ENCODE assay signal across 8 cellular contexts in genomic region chr11:12725863-12726666, GRCh38. TPM values are rescaled to one million over a fixed set of nuclear protein-coding genes. Genes with fewer than 3 reads are reported as not detected.
DNase-seq lines count a peak whose midpoint lies in the region; ATAC-seq and TF ChIP-seq lines count a peak whose summit lies in the region.

No MANE protein-coding gene starts in this region.

- no TSS peak for BruUV-seq in MCF 10A (replicated peaks; lab: Mats Ljungman, UMichigan)

- intact Hi-C loops in right cardiac atrium (cut with DNase I) = no loop called here
- intact Hi-C loops in Right ventricle myocardium superior (cut with DNase I) = no loop called here
- intact Hi-C loops in MCF 10A (cut with micrococcal nuclease) = no loop called here

- ATAC-seq in right cardiac atrium (no peak), Right ventricle myocardium superior (ENCODE audit: poor library complexity) (no peak), HG02678 (IDR thresholded peaks at IDR 0.05; ENCODE audit: unreplicated experiment) (no peak)

- peak overlapping the region; percentile 96 for H3K27ac Mint-ChIP-seq in MCF 10A (ENCODE audit: low read depth, unreplicated experiment)
- peak overlapping the region; percentile 99 for H3K27ac Mint-ChIP-seq in type B pancreatic cell
- no peak overlapping the region for H3K27ac Mint-ChIP-seq in activated naive CD4-positive, alpha-beta T cell treated with anti-CD3 and anti-CD28 coated beads, Interleukin-2, amount 10 ng/mL, durations not matched to agents 7 days and 5 days

- CTCF ChIA-PET in MCF 10A (lab: Yijun Ruan, JAX) = no interaction called here
- CTCF ChIA-PET in activated naive CD4-positive, alpha-beta T cell treated with anti-CD3 and anti-CD28 coated beads, Interleukin-2, amount 10 ng/mL, durations not matched to agents 7 days and 5 days (lab: Charles Lee) = no interaction called here

- H3K9me3 Mint-ChIP-seq in MCF 10A (ENCODE audit: unreplicated experiment) (no peaks in the 10 kb centered on the region), type B pancreatic cell (no peaks in the 10 kb centered on the region)
- H3K9me3 Mint-ChIP-seq in activated naive CD4-positive, alpha-beta T cell treated with anti-CD3 and anti-CD28 coated beads, Interleukin-2, amount 10 ng/mL, durations not matched to agents 7 days and 5 days = no peaks in the 10 kb centered on the region

- no peaks in the 10 kb centered on the region for H3K9me3 ChIP-seq in right cardiac atrium (ENCODE audit: control insufficient read depth, low read length)

- no peak for TF ChIP-seq CTCF in MCF 10A (IDR thresholded peaks at IDR 0.05; ENCODE audit: unreplicated experiment)
- TF ChIP-seq CTCF in type B pancreatic cell (conservative IDR thresholded peaks at IDR 0.05) = no peak

- no peaks in the 10 kb centered on the region for H3K27me3 ChIP-seq in right cardiac atrium (ENCODE audit: control insufficient read depth, insufficient read depth)

- DNase-seq in right cardiac atrium (no peak), Right ventricle myocardium superior (no peak), MCF 10A (ENCODE audit: unreplicated experiment) (peak; percentile 23), iris pigment epithelial cell (ENCODE audit: low read depth) (peak; percentile 89), type B pancreatic cell (ENCODE audit: extremely low spot score, unreplicated experiment) (no peak)
- no peak for DNase-seq in stimulated activated CD4-positive, alpha-beta T cell treated with anti-CD3 and anti-CD28 coated beads, Interleukin-2, amount 100 ng/mL, for 48 hours
- DNase-seq in activated naive CD4-positive, alpha-beta T cell treated with anti-CD3 and anti-CD28 coated beads, Interleukin-2, amount 10 ng/mL, durations not matched to agents 7 days and 5 days = no peak

- H3K27me3 Mint-ChIP-seq in MCF 10A (ENCODE audit: insufficient read depth, unreplicated experiment) (no peaks in the 10 kb centered on the region), type B pancreatic cell (no peaks in the 10 kb centered on the region)
- H3K27me3 Mint-ChIP-seq in activated naive CD4-positive, alpha-beta T cell treated with anti-CD3 and anti-CD28 coated beads, Interleukin-2, amount 10 ng/mL, durations not matched to agents 7 days and 5 days = peaks cover 62% of the 10 kb centered on the region

- H3K4me3 ChIP-seq in right cardiac atrium (ENCODE audit: low read length) = no peak overlapping the region

- H3K36me3 Mint-ChIP-seq in MCF 10A (ENCODE audit: insufficient read depth, unreplicated experiment) = peaks cover 12% of the 10 kb centered on the region
- peaks cover 10% of the 10 kb centered on the region for H3K36me3 Mint-ChIP-seq in type B pancreatic cell
- no peaks in the 10 kb centered on the region for H3K36me3 Mint-ChIP-seq in activated naive CD4-positive, alpha-beta T cell treated with anti-CD3 and anti-CD28 coated beads, Interleukin-2, amount 10 ng/mL, durations not matched to agents 7 days and 5 days

- POLR2A ChIA-PET in MCF 10A (lab: Yijun Ruan, JAX) = interaction anchor here (0.6 to 4.7 kb wide), 6 partner anchors 10 to 1407 kb away, joined by 3 to 46 read pairs (median 4); no protein-coding TSS in a partner anchor

- WGBS in right cardiac atrium = 69% methylated on average over 7 of the region's 7 CpGs

- H3K4me1 Mint-ChIP-seq in MCF 10A (ENCODE audit: insufficient read depth, unreplicated experiment) = peaks cover 49% of the 10 kb centered on the region
- H3K4me1 Mint-ChIP-seq in type B pancreatic cell (ENCODE audit: unreplicated experiment) = peaks cover 79% of the 10 kb centered on the region
- H3K4me1 Mint-ChIP-seq in activated naive CD4-positive, alpha-beta T cell treated with anti-CD3 and anti-CD28 coated beads, Interleukin-2, amount 10 ng/mL, durations not matched to agents 7 days and 5 days = peaks cover 10% of the 10 kb centered on the region

- peak overlapping the region; percentile 3 for H3K27ac ChIP-seq in right cardiac atrium (ENCODE audit: low read length)

- H3K4me3 Mint-ChIP-seq in MCF 10A (ENCODE audit: unreplicated experiment) (no peak overlapping the region), type B pancreatic cell (peak overlapping the region; percentile 30)
- H3K4me3 Mint-ChIP-seq in activated naive CD4-positive, alpha-beta T cell treated with anti-CD3 and anti-CD28 coated beads, Interleukin-2, amount 10 ng/mL, durations not matched to agents 7 days and 5 days = no peak overlapping the region

- peaks cover 23% of the 10 kb centered on the region for H3K4me1 ChIP-seq in right cardiac atrium (ENCODE audit: control insufficient read depth, insufficient read depth, low read length)

RNA-seq across cellular contexts. Expression of gene TEAD1, which starts 51.8 kb away (rescaled TPM):
- total RNA-seq in right cardiac atrium (100 to 1,000 TPM in 2 of 4 donors, 10 to 100 TPM in 2; 81.3 to 105 (median 98.4) TPM), Right ventricle myocardium superior (107 TPM), MCF 10A (2022) (91.0 and 123 TPM in 2 replicates), type B pancreatic cell (ENCODE audit: low replicate concordance) (91.8 and 99.3 TPM in 2 replicates)
- polyA plus RNA-seq in right cardiac atrium = 19.7 TPM

Comparison
In these comparisons a context has a peak if more than half of its experiments do, and no peak if none do; other contexts are left out.
1. DNase-seq: peak in MCF 10A (single experiment) and iris pigment epithelial cell (single experiment); none in right cardiac atrium (0 of 3), Right ventricle myocardium superior (single experiment), type B pancreatic cell (single experiment), stimulated activated CD4-positive, alpha-beta T cell treated with anti-CD3 and anti-CD28 coated beads, Interleukin-2, amount 100 ng/mL, for 48 hours (0 of 2) and activated naive CD4-positive, alpha-beta T cell treated with anti-CD3 and anti-CD28 coated beads, Interleukin-2, amount 10 ng/mL, durations not matched to agents 7 days and 5 days (single experiment).